In genomic region chr5:151080620-151081425, GRCh38 we compare ENCODE assay signal across 8 cellular contexts. TPM values are rescaled to one million over a fixed set of nuclear protein-coding genes. Genes with fewer than 3 reads are reported as not detected.
A peak's percentile ranks its signal among the peaks of the same experiment; 100 is the strongest.
DNase-seq lines count a peak whose midpoint lies in the region; ATAC-seq and TF ChIP-seq lines count a peak whose summit lies in the region.

Gene TNIP1, minus strand, starts transcription at chr5:151081034. Its CDS starts 15,939 bp downstream, at chr5:151065095.

- no peaks in the 10 kb centered on the region; the same call in 1 of the 2 replicates for H3K36me3 ChIP-seq in BE2C

- intact Hi-C loops in activated CD4-positive, alpha-beta T cell treated with anti-CD3 and anti-CD28 coated beads, Interleukin-2, amount 10 ng/mL, durations not matched to agents 24 days and 14 days (cut with micrococcal nuclease), result loop anchor here (5.0 to 10.0 kb wide), 4 partner anchors 299 to 1736 kb away; partner anchors contain the start of genes G3BP1, GRPEL2 and RBM22

- H3K4me3 ChIP-seq in BE2C (ENCODE audit: low read depth, low read length) (peak within 1 kb of the TSS; percentile 87), coronary artery (peak within 1 kb of the TSS; percentile 99)

- no peaks in the 10 kb centered on the region for H3K9me3 Mint-ChIP-seq in activated CD4-positive, alpha-beta T cell treated with anti-CD3 and anti-CD28 coated beads, Interleukin-2, amount 10 ng/mL, durations not matched to agents 24 days and 14 days

- H3K4me1 ChIP-seq in BE2C, result peaks cover 3% of the 10 kb centered on the region; the same call in 1 of the 2 replicates

- H3K9me3 ChIP-seq in BE2C, result no peaks in the 10 kb centered on the region

- peak; percentile 66 for ATAC-seq in GM19043 (IDR thresholded peaks at IDR 0.05; ENCODE audit: low read depth, unreplicated experiment)
- ATAC-seq in HG03342 (IDR thresholded peaks at IDR 0.05; ENCODE audit: unreplicated experiment), result peak; percentile 76

- peak within 1 kb of the TSS; percentile 93 to 100 for H3K27ac ChIP-seq in coronary artery

- peaks cover 77% of the 10 kb centered on the region for H3K4me1 Mint-ChIP-seq in activated CD4-positive, alpha-beta T cell treated with anti-CD3 and anti-CD28 coated beads, Interleukin-2, amount 10 ng/mL, durations not matched to agents 24 days and 14 days

- peak within 1 kb of the TSS; percentile 94 for H3K27ac Mint-ChIP-seq in activated CD4-positive, alpha-beta T cell treated with anti-CD3 and anti-CD28 coated beads, Interleukin-2, amount 10 ng/mL, durations not matched to agents 24 days and 14 days

- H3K27me3 ChIP-seq in BE2C, result no peaks in the 10 kb centered on the region

- H3K36me3 Mint-ChIP-seq in activated CD4-positive, alpha-beta T cell treated with anti-CD3 and anti-CD28 coated beads, Interleukin-2, amount 10 ng/mL, durations not matched to agents 24 days and 14 days (ENCODE audit: low read depth), result peaks cover 53% of the 10 kb centered on the region

- TF ChIP-seq CTCF in BE2C (IDR thresholded peaks at IDR 0.05; ENCODE audit: low read depth, low read length), result no peak
- TF ChIP-seq CTCF in coronary artery (IDR thresholded peaks at IDR 0.05), result no peak

- DNase-seq in BE2C (peak; percentile 94), NCI-H524 (lab: John Stamatoyannopoulos, UW) (peak; percentile 64 to 88), coronary artery (ENCODE audit: low spot score) (peak; percentile 91), left kidney (ENCODE audit: low read depth, low spot score) (peak; percentile 95)
- DNase-seq in activated CD4-positive, alpha-beta T cell treated with anti-CD3 and anti-CD28 coated beads, Interleukin-2, amount 10 ng/mL, durations not matched to agents 24 days and 14 days, result peak; percentile 99
- DNase-seq in stimulated activated CD4-positive, alpha-beta T cell treated with anti-CD3 and anti-CD28 coated beads, Interleukin-2, amount 100 ng/mL, for 24 hours, result peak; percentile 95

- H3K27me3 Mint-ChIP-seq in activated CD4-positive, alpha-beta T cell treated with anti-CD3 and anti-CD28 coated beads, Interleukin-2, amount 10 ng/mL, durations not matched to agents 24 days and 14 days, result no peaks in the 10 kb centered on the region

- peak within 1 kb of the TSS; percentile 86 for H3K4me3 Mint-ChIP-seq in activated CD4-positive, alpha-beta T cell treated with anti-CD3 and anti-CD28 coated beads, Interleukin-2, amount 10 ng/mL, durations not matched to agents 24 days and 14 days

RNA-seq across cellular contexts. Expression of gene TNIP1, which starts in this region (rescaled TPM):
- polyA plus RNA-seq in BE2C (2012; ENCODE audit: insufficient read depth, insufficient read length, low read depth), result 47.8 TPM
- 345 and 360 TPM in 2 replicates for total RNA-seq in activated CD4-positive, alpha-beta T cell treated with anti-CD3 and anti-CD28 coated beads, Interleukin-2, amount 10 ng/mL, durations not matched to agents 24 days and 14 days

Comparison
In these comparisons a context has a peak if more than half of its experiments do, and no peak if none do; other contexts are left out.
1. Peak in every context shown above with its lines: DNase-seq, ATAC-seq, H3K4me3 ChIP-seq and H3K27ac ChIP-seq.